Comparison of ENCODE assay signal across 29 cellular contexts in the genomic region with DNA sequence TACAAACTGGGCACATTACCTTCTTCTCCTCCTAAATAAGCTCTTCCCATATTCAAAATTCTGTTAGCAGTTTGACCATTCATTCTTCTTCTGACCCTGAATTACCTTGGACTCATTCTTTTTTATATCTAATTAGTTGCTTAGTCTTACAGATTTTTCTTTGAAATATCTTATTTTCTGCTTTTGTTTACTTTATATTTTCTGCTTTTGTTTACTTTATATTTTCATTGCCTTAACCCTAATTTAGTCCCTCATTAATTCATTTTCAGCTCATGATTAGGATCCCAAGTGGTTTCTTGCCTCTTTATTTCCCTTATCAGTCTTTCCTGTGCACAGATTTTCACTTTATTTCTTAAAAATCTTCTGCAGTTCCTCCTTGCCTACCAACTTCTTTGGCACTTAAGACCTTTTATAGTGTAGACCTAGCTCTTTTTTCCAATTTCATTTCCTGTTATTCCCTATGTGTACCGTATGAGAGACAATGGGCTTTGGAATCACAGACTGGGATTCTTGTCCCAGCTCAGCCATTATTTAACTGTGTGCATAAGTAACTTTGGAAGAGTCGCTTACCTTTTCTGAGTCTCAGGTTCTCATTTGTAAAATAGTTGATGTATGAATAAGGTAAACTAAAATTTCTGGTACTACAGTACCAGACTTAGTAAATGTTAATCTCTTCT.
"Had no signal": no experiment of that assay in that cellular context is flagged by ENCODE, and none has a peak within 500 bp of the region (broad histone marks: within the 10 kb centered on the region; RNA-seq: fewer than 3 reads in every experiment).

No MANE protein-coding gene starts in this region.

- H3K9me3 Mint-ChIP-seq: activated CD4-positive, alpha-beta memory T cell treated with anti-CD3 and anti-CD28 coated beads, Interleukin-2, amount 10 ng/mL, durations not matched to agents 7 days and 5 days; activated CD4-positive, alpha-beta T cell treated with anti-CD3 and anti-CD28 coated beads, Interleukin-2, amount 10 ng/mL, durations not matched to agents 7 days and 5 days; activated naive CD4-positive, alpha-beta T cell treated with anti-CD3 and anti-CD28 coated beads, Interleukin-2, amount 10 ng/mL, durations not matched to agents 7 days and 5 days; activated naive CD4-positive, alpha-beta T cell treated with anti-CD3 and anti-CD28 coated beads, Interleukin-2, amount 50 U/mL, for 72 hours; activated naive CD8-positive, alpha-beta T cell treated with anti-CD3 and anti-CD28 coated beads, Interleukin-2, amount 10 ng/mL, durations not matched to agents 7 days and 5 days; activated T-cell treated with anti-CD3 and anti-CD28 coated beads, Interleukin-2, amount 50 U/mL, for 24 hours; activated T-cell treated with anti-CD3 and anti-CD28 coated beads, Interleukin-2, amount 50 U/mL, for 72 hours; effector memory CD8-positive, alpha-beta T cell had no signal

- H3K27me3 ChIP-seq: ascending aorta, breast epithelium, cardiac muscle cell, colonic mucosa, dorsolateral prefrontal cortex, gastrocnemius medialis, heart left ventricle had no signal

- H3K27me3 Mint-ChIP-seq: activated CD4-positive, alpha-beta memory T cell treated with anti-CD3 and anti-CD28 coated beads, Interleukin-2, amount 10 ng/mL, durations not matched to agents 7 days and 5 days; activated CD4-positive, alpha-beta T cell treated with anti-CD3 and anti-CD28 coated beads, Interleukin-2, amount 10 ng/mL, durations not matched to agents 7 days and 5 days; activated naive CD4-positive, alpha-beta T cell treated with anti-CD3 and anti-CD28 coated beads, Interleukin-2, amount 10 ng/mL, durations not matched to agents 7 days and 5 days; activated naive CD8-positive, alpha-beta T cell treated with anti-CD3 and anti-CD28 coated beads, Interleukin-2, amount 10 ng/mL, durations not matched to agents 7 days and 5 days; activated T-cell treated with anti-CD3 and anti-CD28 coated beads, Interleukin-2, amount 50 U/mL, for 24 hours; effector memory CD8-positive, alpha-beta T cell had no signal

- H3K9me3 ChIP-seq: ascending aorta, breast epithelium, colonic mucosa, gastrocnemius medialis, heart left ventricle had no signal

- DNase-seq: activated CD4-positive, alpha-beta memory T cell treated with anti-CD3 and anti-CD28 coated beads, Interleukin-2, amount 10 ng/mL, durations not matched to agents 7 days and 5 days; activated CD4-positive, alpha-beta T cell treated with anti-CD3 and anti-CD28 coated beads for 1 hour; activated CD4-positive, alpha-beta T cell treated with anti-CD3 and anti-CD28 coated beads for 4 hours; activated CD4-positive, alpha-beta T cell treated with anti-CD3 and anti-CD28 coated beads, Interleukin-2, amount 10 ng/mL, durations not matched to agents 7 days and 5 days; activated CD4-positive, alpha-beta T cell treated with anti-CD3 and anti-CD28 coated beads, Interleukin-2, amount 50 U/mL, for 4 hours; activated CD8-positive, alpha-beta memory T cell treated with anti-CD3 and anti-CD28 coated beads, Interleukin-2, amount 50 U/mL, for 48 hours; activated gamma-delta T cell; activated naive CD4-positive, alpha-beta T cell; activated naive CD4-positive, alpha-beta T cell treated with anti-CD3 and anti-CD28 coated beads, Interleukin-2, amount 10 ng/mL, durations not matched to agents 7 days and 5 days; activated naive CD8-positive, alpha-beta T cell treated with anti-CD3 and anti-CD28 coated beads, Interleukin-2, amount 10 ng/mL, durations not matched to agents 7 days and 5 days; activated T-cell treated with anti-CD3 and anti-CD28 coated beads for 4 hours; activated T-cell treated with anti-CD3 and anti-CD28 coated beads, Interleukin-2, amount 50 U/mL, for 24 hours; activated T-cell treated with anti-CD3 and anti-CD28 coated beads, Interleukin-2, amount 50 U/mL, for 72 hours; central memory CD4-positive, alpha-beta T cell; cerebellar nuclear complex; colonic mucosa; dorsolateral prefrontal cortex; effector memory CD8-positive, alpha-beta T cell; foreskin fibroblast; gastrocnemius medialis; glutamatergic neuron; heart left ventricle; T-helper 2 cell had no signal

- H3K27ac ChIP-seq: ascending aorta, breast epithelium, cardiac muscle cell, colonic mucosa, gastrocnemius medialis, heart left ventricle had no signal

- H3K4me3 ChIP-seq: ascending aorta, breast epithelium, cardiac muscle cell, colonic mucosa, dorsolateral prefrontal cortex, gastrocnemius medialis, heart left ventricle had no signal

- H3K4me1 ChIP-seq: breast epithelium, colonic mucosa had no signal

- H3K36me3 ChIP-seq: ascending aorta, breast epithelium, cardiac muscle cell, colonic mucosa, gastrocnemius medialis had no signal

- H3K4me3 Mint-ChIP-seq: activated CD4-positive, alpha-beta memory T cell treated with anti-CD3 and anti-CD28 coated beads, Interleukin-2, amount 10 ng/mL, durations not matched to agents 7 days and 5 days; activated CD4-positive, alpha-beta T cell treated with anti-CD3 and anti-CD28 coated beads, Interleukin-2, amount 10 ng/mL, durations not matched to agents 7 days and 5 days; activated naive CD4-positive, alpha-beta T cell treated with anti-CD3 and anti-CD28 coated beads, Interleukin-2, amount 10 ng/mL, durations not matched to agents 7 days and 5 days; activated naive CD8-positive, alpha-beta T cell treated with anti-CD3 and anti-CD28 coated beads, Interleukin-2, amount 10 ng/mL, durations not matched to agents 7 days and 5 days; activated T-cell treated with anti-CD3 and anti-CD28 coated beads, Interleukin-2, amount 50 U/mL, for 24 hours; activated T-cell treated with anti-CD3 and anti-CD28 coated beads, Interleukin-2, amount 50 U/mL, for 72 hours; brain; effector memory CD8-positive, alpha-beta T cell had no signal

- ATAC-seq: activated naive CD4-positive, alpha-beta T cell treated with anti-CD3 and anti-CD28 coated beads, Interleukin-2, amount 50 U/mL, for 72 hours; activated T-cell treated with anti-CD3 and anti-CD28 coated beads, Interleukin-2, amount 50 U/mL, for 72 hours; effector memory CD8-positive, alpha-beta T cell; esophagus mucosa; gastrocnemius medialis; heart left ventricle had no signal

- H3K27ac Mint-ChIP-seq: activated CD4-positive, alpha-beta memory T cell treated with anti-CD3 and anti-CD28 coated beads, Interleukin-2, amount 10 ng/mL, durations not matched to agents 7 days and 5 days; activated CD4-positive, alpha-beta T cell treated with anti-CD3 and anti-CD28 coated beads, Interleukin-2, amount 10 ng/mL, durations not matched to agents 7 days and 5 days; activated naive CD4-positive, alpha-beta T cell treated with anti-CD3 and anti-CD28 coated beads, Interleukin-2, amount 10 ng/mL, durations not matched to agents 7 days and 5 days; activated naive CD8-positive, alpha-beta T cell treated with anti-CD3 and anti-CD28 coated beads, Interleukin-2, amount 10 ng/mL, durations not matched to agents 7 days and 5 days; activated T-cell treated with anti-CD3 and anti-CD28 coated beads, Interleukin-2, amount 50 U/mL, for 24 hours; activated T-cell treated with anti-CD3 and anti-CD28 coated beads, Interleukin-2, amount 50 U/mL, for 72 hours; effector memory CD8-positive, alpha-beta T cell had no signal
